1 cellular context compared by ENCODE assay signal in genomic region chr1:36178479-36179219, GRCh38.
TF ChIP-seq lines count a peak whose summit lies in the region.

No MANE protein-coding gene starts in this region.

TF ChIP-seq in WTC11, 78 proteins besides CTCF, POLR2A, EP300 and RAD21 (continued from another document and continues in another):
- TF ChIP-seq AFF4 (CRISPR knock-in tag; IDR thresholded peaks at IDR 0.05; ENCODE audit: borderline replicate concordance) (no peak), SP1 (CRISPR knock-in tag; conservative IDR thresholded peaks at IDR 0.05) (peak; percentile 31; the same call in 1 of the 2 replicates), KAT7 (CRISPR knock-in tag; IDR thresholded peaks at IDR 0.05; ENCODE audit: borderline replicate concordance) (0 out of 2 replicates have a peak, but pooled peaks have one; percentile 31), NFATC4 (CRISPR knock-in tag; IDR thresholded peaks at IDR 0.05) (no peak), NFE2L1 (CRISPR knock-in tag; IDR thresholded peaks at IDR 0.05) (no peak), ATF1 (CRISPR knock-in tag; IDR thresholded peaks at IDR 0.05) (no peak), RELA (CRISPR knock-in tag; IDR thresholded peaks at IDR 0.05; ENCODE audit: borderline replicate concordance) (no peak), ZNF263 (CRISPR knock-in tag; IDR thresholded peaks at IDR 0.05; ENCODE audit: low read depth) (peak; percentile 84), RORB (CRISPR knock-in tag; IDR thresholded peaks at IDR 0.05) (no peak), ZBTB21 (CRISPR knock-in tag; IDR thresholded peaks at IDR 0.05; ENCODE audit: borderline replicate concordance) (no peak), JUN (CRISPR knock-in tag; IDR thresholded peaks at IDR 0.05) (no peak), ZNF671 (CRISPR knock-in tag; IDR thresholded peaks at IDR 0.05) (no peak), TEAD4 (CRISPR knock-in tag; IDR thresholded peaks at IDR 0.05) (no peak), TP53 (CRISPR knock-in tag; IDR thresholded peaks at IDR 0.05) (no peak), ZNF219 (CRISPR knock-in tag; IDR thresholded peaks at IDR 0.05; ENCODE audit: borderline replicate concordance) (no peak), ZMAT4 (CRISPR knock-in tag; IDR thresholded peaks at IDR 0.05) (no peak), NFYB (CRISPR knock-in tag; conservative IDR thresholded peaks at IDR 0.05; ENCODE audit: low read depth) (no peak), SOX15 (CRISPR knock-in tag; IDR thresholded peaks at IDR 0.05) (no peak), ATF6 (CRISPR knock-in tag; IDR thresholded peaks at IDR 0.05) (no peak), FOXK1 (CRISPR knock-in tag; IDR thresholded peaks at IDR 0.05) (no peak), HMGA2 (CRISPR knock-in tag; IDR thresholded peaks at IDR 0.05) (no peak), ELF4 (CRISPR knock-in tag; IDR thresholded peaks at IDR 0.05; ENCODE audit: low read depth) (no peak), MLX (CRISPR knock-in tag; IDR thresholded peaks at IDR 0.05) (no peak), IRF2 (CRISPR knock-in tag; IDR thresholded peaks at IDR 0.05; ENCODE audit: borderline replicate concordance, low read depth) (no peak), ZNF317 (CRISPR knock-in tag; IDR thresholded peaks at IDR 0.05; ENCODE audit: borderline replicate concordance, low read depth) (no peak; the same call in 1 of the 2 replicates), STAT6 (CRISPR knock-in tag; conservative IDR thresholded peaks at IDR 0.05; ENCODE audit: low read depth) (no peak), JAZF1 (CRISPR knock-in tag; IDR thresholded peaks at IDR 0.05) (no peak), ZNF121 (CRISPR knock-in tag; IDR thresholded peaks at IDR 0.05) (no peak), USF2 (CRISPR knock-in tag; IDR thresholded peaks at IDR 0.05) (no peak)
- TF ChIP-seq, protein P1, sequence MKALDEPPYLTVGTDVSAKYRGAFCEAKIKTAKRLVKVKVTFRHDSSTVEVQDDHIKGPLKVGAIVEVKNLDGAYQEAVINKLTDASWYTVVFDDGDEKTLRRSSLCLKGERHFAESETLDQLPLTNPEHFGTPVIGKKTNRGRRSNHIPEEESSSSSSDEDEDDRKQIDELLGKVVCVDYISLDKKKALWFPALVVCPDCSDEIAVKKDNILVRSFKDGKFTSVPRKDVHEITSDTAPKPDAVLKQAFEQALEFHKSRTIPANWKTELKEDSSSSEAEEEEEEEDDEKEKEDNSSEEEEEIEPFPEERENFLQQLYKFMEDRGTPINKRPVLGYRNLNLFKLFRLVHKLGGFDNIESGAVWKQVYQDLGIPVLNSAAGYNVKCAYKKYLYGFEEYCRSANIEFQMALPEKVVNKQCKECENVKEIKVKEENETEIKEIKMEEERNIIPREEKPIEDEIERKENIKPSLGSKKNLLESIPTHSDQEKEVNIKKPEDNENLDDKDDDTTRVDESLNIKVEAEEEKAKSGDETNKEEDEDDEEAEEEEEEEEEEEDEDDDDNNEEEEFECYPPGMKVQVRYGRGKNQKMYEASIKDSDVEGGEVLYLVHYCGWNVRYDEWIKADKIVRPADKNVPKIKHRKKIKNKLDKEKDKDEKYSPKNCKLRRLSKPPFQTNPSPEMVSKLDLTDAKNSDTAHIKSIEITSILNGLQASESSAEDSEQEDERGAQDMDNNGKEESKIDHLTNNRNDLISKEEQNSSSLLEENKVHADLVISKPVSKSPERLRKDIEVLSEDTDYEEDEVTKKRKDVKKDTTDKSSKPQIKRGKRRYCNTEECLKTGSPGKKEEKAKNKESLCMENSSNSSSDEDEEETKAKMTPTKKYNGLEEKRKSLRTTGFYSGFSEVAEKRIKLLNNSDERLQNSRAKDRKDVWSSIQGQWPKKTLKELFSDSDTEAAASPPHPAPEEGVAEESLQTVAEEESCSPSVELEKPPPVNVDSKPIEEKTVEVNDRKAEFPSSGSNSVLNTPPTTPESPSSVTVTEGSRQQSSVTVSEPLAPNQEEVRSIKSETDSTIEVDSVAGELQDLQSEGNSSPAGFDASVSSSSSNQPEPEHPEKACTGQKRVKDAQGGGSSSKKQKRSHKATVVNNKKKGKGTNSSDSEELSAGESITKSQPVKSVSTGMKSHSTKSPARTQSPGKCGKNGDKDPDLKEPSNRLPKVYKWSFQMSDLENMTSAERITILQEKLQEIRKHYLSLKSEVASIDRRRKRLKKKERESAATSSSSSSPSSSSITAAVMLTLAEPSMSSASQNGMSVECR (CRISPR knock-in tag; IDR thresholded peaks at IDR 0.05; ENCODE audit: borderline replicate concordance), result 0 out of 2 replicates have a peak, but pooled peaks have one; percentile 32
- TF ChIP-seq, protein P2, sequence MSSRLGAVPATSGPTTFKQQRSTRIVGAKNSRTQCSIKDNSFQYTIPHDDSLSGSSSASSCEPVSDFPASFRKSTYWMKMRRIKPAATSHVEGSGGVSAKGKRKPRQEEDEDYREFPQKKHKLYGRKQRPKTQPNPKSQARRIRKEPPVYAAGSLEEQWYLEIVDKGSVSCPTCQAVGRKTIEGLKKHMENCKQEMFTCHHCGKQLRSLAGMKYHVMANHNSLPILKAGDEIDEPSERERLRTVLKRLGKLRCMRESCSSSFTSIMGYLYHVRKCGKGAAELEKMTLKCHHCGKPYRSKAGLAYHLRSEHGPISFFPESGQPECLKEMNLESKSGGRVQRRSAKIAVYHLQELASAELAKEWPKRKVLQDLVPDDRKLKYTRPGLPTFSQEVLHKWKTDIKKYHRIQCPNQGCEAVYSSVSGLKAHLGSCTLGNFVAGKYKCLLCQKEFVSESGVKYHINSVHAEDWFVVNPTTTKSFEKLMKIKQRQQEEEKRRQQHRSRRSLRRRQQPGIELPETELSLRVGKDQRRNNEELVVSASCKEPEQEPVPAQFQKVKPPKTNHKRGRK (CRISPR knock-in tag; IDR thresholded peaks at IDR 0.05; ENCODE audit: borderline replicate concordance), result no peak
- TF ChIP-seq, protein P3, sequence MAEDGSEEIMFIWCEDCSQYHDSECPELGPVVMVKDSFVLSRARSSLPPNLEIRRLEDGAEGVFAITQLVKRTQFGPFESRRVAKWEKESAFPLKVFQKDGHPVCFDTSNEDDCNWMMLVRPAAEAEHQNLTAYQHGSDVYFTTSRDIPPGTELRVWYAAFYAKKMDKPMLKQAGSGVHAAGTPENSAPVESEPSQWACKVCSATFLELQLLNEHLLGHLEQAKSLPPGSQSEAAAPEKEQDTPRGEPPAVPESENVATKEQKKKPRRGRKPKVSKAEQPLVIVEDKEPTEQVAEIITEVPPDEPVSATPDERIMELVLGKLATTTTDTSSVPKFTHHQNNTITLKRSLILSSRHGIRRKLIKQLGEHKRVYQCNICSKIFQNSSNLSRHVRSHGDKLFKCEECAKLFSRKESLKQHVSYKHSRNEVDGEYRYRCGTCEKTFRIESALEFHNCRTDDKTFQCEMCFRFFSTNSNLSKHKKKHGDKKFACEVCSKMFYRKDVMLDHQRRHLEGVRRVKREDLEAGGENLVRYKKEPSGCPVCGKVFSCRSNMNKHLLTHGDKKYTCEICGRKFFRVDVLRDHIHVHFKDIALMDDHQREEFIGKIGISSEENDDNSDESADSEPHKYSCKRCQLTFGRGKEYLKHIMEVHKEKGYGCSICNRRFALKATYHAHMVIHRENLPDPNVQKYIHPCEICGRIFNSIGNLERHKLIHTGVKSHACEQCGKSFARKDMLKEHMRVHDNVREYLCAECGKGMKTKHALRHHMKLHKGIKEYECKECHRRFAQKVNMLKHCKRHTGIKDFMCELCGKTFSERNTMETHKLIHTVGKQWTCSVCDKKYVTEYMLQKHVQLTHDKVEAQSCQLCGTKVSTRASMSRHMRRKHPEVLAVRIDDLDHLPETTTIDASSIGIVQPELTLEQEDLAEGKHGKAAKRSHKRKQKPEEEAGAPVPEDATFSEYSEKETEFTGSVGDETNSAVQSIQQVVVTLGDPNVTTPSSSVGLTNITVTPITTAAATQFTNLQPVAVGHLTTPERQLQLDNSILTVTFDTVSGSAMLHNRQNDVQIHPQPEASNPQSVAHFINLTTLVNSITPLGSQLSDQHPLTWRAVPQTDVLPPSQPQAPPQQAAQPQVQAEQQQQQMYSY (CRISPR knock-in tag; IDR thresholded peaks at IDR 0.05), result peak; percentile 62; the same call in 1 of the 2 replicates
- TF ChIP-seq, protein P4, sequence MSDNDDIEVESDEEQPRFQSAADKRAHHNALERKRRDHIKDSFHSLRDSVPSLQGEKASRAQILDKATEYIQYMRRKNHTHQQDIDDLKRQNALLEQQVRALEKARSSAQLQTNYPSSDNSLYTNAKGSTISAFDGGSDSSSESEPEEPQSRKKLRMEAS (CRISPR knock-in tag; IDR thresholded peaks at IDR 0.05), result peak; percentile 75
- TF ChIP-seq, protein P5, sequence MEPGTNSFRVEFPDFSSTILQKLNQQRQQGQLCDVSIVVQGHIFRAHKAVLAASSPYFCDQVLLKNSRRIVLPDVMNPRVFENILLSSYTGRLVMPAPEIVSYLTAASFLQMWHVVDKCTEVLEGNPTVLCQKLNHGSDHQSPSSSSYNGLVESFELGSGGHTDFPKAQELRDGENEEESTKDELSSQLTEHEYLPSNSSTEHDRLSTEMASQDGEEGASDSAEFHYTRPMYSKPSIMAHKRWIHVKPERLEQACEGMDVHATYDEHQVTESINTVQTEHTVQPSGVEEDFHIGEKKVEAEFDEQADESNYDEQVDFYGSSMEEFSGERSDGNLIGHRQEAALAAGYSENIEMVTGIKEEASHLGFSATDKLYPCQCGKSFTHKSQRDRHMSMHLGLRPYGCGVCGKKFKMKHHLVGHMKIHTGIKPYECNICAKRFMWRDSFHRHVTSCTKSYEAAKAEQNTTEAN (CRISPR knock-in tag; IDR thresholded peaks at IDR 0.05), result no peak
- TF ChIP-seq, protein P6, sequence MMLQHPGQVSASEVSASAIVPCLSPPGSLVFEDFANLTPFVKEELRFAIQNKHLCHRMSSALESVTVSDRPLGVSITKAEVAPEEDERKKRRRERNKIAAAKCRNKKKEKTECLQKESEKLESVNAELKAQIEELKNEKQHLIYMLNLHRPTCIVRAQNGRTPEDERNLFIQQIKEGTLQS (CRISPR knock-in tag; conservative IDR thresholded peaks at IDR 0.05), result no peak
